In the genomic region with DNA sequence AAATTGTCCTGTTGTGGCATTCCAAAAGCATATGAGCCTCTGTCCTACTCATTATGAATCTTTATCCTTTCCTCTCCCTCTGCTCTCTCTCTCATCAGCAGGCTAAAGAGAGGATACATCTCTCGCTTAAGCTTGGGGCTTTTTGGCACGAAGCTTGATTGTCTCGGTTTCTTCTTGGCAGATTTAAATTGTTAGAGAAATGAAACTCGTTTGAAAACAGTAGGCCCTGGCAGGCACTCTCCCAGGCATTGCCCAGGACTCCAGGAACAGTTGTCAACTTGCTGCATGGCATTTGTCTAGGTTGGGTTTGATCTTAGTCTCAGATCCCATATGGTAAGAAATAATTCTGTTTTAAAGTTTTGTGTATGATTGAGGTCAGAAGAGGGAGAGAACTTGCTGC, we compare ENCODE assay signal across 2 cellular contexts.
TF ChIP-seq lines count a peak whose summit lies in the region.

No MANE protein-coding gene starts in this region.

TF ChIP-seq in SK-N-SH, 30 proteins besides CTCF, POLR2A, EP300 and RAD21 (continued from another document):
- TF ChIP-seq, protein P1, sequence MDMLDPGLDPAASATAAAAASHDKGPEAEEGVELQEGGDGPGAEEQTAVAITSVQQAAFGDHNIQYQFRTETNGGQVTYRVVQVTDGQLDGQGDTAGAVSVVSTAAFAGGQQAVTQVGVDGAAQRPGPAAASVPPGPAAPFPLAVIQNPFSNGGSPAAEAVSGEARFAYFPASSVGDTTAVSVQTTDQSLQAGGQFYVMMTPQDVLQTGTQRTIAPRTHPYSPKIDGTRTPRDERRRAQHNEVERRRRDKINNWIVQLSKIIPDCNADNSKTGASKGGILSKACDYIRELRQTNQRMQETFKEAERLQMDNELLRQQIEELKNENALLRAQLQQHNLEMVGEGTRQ (IDR thresholded peaks at IDR 0.05; ENCODE audit: borderline replicate concordance, low read depth, low read length) = no peak

TF ChIP-seq in SK-N-SH treated with all-trans-retinoic acid at 6 μM for 48 hours, 23 proteins besides CTCF, POLR2A, EP300 and RAD21:
- TF ChIP-seq, protein P2, sequence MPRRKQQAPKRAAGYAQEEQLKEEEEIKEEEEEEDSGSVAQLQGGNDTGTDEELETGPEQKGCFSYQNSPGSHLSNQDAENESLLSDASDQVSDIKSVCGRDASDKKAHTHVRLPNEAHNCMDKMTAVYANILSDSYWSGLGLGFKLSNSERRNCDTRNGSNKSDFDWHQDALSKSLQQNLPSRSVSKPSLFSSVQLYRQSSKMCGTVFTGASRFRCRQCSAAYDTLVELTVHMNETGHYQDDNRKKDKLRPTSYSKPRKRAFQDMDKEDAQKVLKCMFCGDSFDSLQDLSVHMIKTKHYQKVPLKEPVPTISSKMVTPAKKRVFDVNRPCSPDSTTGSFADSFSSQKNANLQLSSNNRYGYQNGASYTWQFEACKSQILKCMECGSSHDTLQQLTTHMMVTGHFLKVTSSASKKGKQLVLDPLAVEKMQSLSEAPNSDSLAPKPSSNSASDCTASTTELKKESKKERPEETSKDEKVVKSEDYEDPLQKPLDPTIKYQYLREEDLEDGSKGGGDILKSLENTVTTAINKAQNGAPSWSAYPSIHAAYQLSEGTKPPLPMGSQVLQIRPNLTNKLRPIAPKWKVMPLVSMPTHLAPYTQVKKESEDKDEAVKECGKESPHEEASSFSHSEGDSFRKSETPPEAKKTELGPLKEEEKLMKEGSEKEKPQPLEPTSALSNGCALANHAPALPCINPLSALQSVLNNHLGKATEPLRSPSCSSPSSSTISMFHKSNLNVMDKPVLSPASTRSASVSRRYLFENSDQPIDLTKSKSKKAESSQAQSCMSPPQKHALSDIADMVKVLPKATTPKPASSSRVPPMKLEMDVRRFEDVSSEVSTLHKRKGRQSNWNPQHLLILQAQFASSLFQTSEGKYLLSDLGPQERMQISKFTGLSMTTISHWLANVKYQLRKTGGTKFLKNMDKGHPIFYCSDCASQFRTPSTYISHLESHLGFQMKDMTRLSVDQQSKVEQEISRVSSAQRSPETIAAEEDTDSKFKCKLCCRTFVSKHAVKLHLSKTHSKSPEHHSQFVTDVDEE (CRISPR knock-in tag; IDR thresholded peaks at IDR 0.05) = no peak
- TF ChIP-seq OSR1 (CRISPR knock-in tag; IDR thresholded peaks at IDR 0.05) (no peak), ZNF565 (CRISPR knock-in tag; conservative IDR thresholded peaks at IDR 0.05; ENCODE audit: low read depth) (no peak), PPARA (CRISPR knock-in tag; IDR thresholded peaks at IDR 0.05; ENCODE audit: borderline replicate concordance) (no peak), CSDC2 (CRISPR knock-in tag; IDR thresholded peaks at IDR 0.05) (no peak), ZNF8 (CRISPR knock-in tag; IDR thresholded peaks at IDR 0.05) (no peak), SNAI2 (CRISPR knock-in tag; IDR thresholded peaks at IDR 0.05) (no peak), ZFP3 (CRISPR knock-in tag; IDR thresholded peaks at IDR 0.05) (no peak), TCF4 (CRISPR knock-in tag; IDR thresholded peaks at IDR 0.05; ENCODE audit: borderline replicate concordance) (no peak), ISL1 (CRISPR knock-in tag; IDR thresholded peaks at IDR 0.05) (no peak)
- TF ChIP-seq, protein P3, sequence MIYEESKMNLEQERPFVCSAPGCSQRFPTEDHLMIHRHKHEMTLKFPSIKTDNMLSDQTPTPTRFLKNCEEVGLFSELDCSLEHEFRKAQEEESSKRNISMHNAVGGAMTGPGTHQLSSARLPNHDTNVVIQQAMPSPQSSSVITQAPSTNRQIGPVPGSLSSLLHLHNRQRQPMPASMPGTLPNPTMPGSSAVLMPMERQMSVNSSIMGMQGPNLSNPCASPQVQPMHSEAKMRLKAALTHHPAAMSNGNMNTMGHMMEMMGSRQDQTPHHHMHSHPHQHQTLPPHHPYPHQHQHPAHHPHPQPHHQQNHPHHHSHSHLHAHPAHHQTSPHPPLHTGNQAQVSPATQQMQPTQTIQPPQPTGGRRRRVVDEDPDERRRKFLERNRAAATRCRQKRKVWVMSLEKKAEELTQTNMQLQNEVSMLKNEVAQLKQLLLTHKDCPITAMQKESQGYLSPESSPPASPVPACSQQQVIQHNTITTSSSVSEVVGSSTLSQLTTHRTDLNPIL (CRISPR knock-in tag; IDR thresholded peaks at IDR 0.05; ENCODE audit: low read depth) = no peak
